ENCODE assay signal across 31 cellular contexts in genomic region chr12:113391145-113391544, GRCh38. TPM values are rescaled to one million over a fixed set of nuclear protein-coding genes. Genes with fewer than 3 reads are reported as not detected.
"Had no signal": no experiment of that assay in that cellular context is flagged by ENCODE, and none has a peak within 500 bp of the region (broad histone marks: within the 10 kb centered on the region; RNA-seq: fewer than 3 reads in every experiment).

No MANE protein-coding gene starts in this region.

- ATAC-seq: effector memory CD8-positive, alpha-beta T cell; esophagus mucosa; gastrocnemius medialis; heart right ventricle; left cardiac atrium; left lung; left ventricle myocardium superior; lower lobe of right lung; mucosa of descending colon had no signal

- FAIRE-seq: endometrium, islet of Langerhans, keratinocyte had no signal

- H3K4me3 ChIP-seq: colonic mucosa, esophagus squamous epithelium, gastrocnemius medialis, heart right ventricle, left lung, lower lobe of right lung, mucosa of descending colon had no signal

- DNase-seq: colonic mucosa; cortex of kidney; effector CD8-positive, alpha-beta T cell; effector memory CD8-positive, alpha-beta T cell; endodermal cell; erythroblast; esophagus squamous epithelium; foreskin fibroblast; foreskin melanocyte; gastrocnemius medialis; glutamatergic neuron; head of caudate nucleus; heart right ventricle; hippocampal formation; left cardiac atrium; left lung; left ventricle myocardium superior; lower lobe of right lung; mesenchymal stem cell; mucosa of descending colon had no signal

- H3K27ac ChIP-seq: colonic mucosa, epithelial cell of prostate, esophagus squamous epithelium, gastrocnemius medialis, heart right ventricle, left lung, lower lobe of right lung had no signal

- H3K9me3 ChIP-seq: colonic mucosa, esophagus squamous epithelium, gastrocnemius medialis, left lung, lower lobe of right lung, mucosa of descending colon had no signal

- H3K36me3 ChIP-seq: colonic mucosa had no signal

- H3K4me1 ChIP-seq: colonic mucosa, esophagus squamous epithelium, gastrocnemius medialis, heart right ventricle, left lung, lower lobe of right lung had no signal

- H3K27me3 ChIP-seq: colonic mucosa, esophagus squamous epithelium, gastrocnemius medialis, heart right ventricle, left lung had no signal

RNA-seq across cellular contexts. Expression of gene SDS, which starts 12.5 kb away (rescaled TPM):
- total RNA-seq: dermis microvascular lymphatic vessel endothelial cell, endodermal cell, glomerular endothelial cell, kidney epithelial cell, left ventricle myocardium superior, lung microvascular endothelial cell, mesothelial cell of epicardium, myocyte had no signal
- polyA plus RNA-seq: keratinocyte had no signal
